In genomic region chr15:25391971-25392733, GRCh38 we compare ENCODE assay signal across 15 cellular contexts. TPM values are rescaled to one million over a fixed set of nuclear protein-coding genes. Genes with fewer than 3 reads are reported as not detected.
DNase-seq lines count a peak whose midpoint lies in the region; ATAC-seq and TF ChIP-seq lines count a peak whose summit lies in the region.
"Had no signal": no experiment of that assay in that cellular context is flagged by ENCODE, and none has a peak within 500 bp of the region (broad histone marks: within the 10 kb centered on the region; RNA-seq: fewer than 3 reads in every experiment).

No MANE protein-coding gene starts in this region.

- peaks cover 3% of the 10 kb centered on the region for H3K4me1 ChIP-seq in hepatocyte (ENCODE audit: insufficient read depth)
- H3K4me1 ChIP-seq: HAP-1 had no signal

- no peak for ATAC-seq in GM19324 (IDR thresholded peaks at IDR 0.05; ENCODE audit: low FRiP score, unreplicated experiment)

- H4K20me1 ChIP-seq in hepatocyte (ENCODE audit: insufficient read depth, poor library complexity, severe bottlenecking), result peaks cover 5% of the 10 kb centered on the region

- no peaks in the 10 kb centered on the region for H3K27me3 ChIP-seq in brain microvascular endothelial cell (replicated peaks)
- no peaks in the 10 kb centered on the region for H3K27me3 ChIP-seq in hepatocyte
- H3K27me3 ChIP-seq: stomach had no signal

- H2AFZ ChIP-seq in hepatocyte, result no peak overlapping the region

- no peak overlapping the region for H3K4me3 ChIP-seq in brain microvascular endothelial cell (ENCODE audit: low read depth, low read length)
- H3K4me3 ChIP-seq in hepatocyte, result no peak overlapping the region
- H3K4me3 ChIP-seq: coronary artery, HAP-1, stomach had no signal

- in situ Hi-C loops in brain microvascular endothelial cell (cut with HindIII; ENCODE audit: low pct_ligation_motif_present, low sequenced_read_pairs), result no loop called here

- H3K9me3 ChIP-seq in hepatocyte (ENCODE audit: low read depth), result no peaks in the 10 kb centered on the region
- H3K9me3 ChIP-seq: HAP-1 had no signal

- WGBS in hepatocyte (ENCODE audit: low lambda C conversion rate, missing lambda C conversion rate), result 88% methylated on average over 4 of the region's 4 CpGs

- peak overlapping the region; percentile 75 for H3K27ac ChIP-seq in brain microvascular endothelial cell
- peak overlapping the region; percentile 23 for H3K27ac ChIP-seq in hepatocyte
- H3K27ac ChIP-seq: coronary artery, stomach had no signal

- H3K9me2 ChIP-seq in hepatocyte (replicated peaks; ENCODE audit: insufficient read depth), result no peaks in the 10 kb centered on the region

- DNase-seq in A172 (ENCODE audit: low spot score), result peak; percentile 20
- peak; percentile 80 for DNase-seq in HCEC 1CT
- DNase-seq in brain microvascular endothelial cell, result peak; percentile 49
- no peak for DNase-seq in hepatocyte (ENCODE audit: low spot score)
- DNase-seq in SKM-1 (lab: John Stamatoyannopoulos, UW; ENCODE audit: unreplicated experiment), result no peak
- no peak for DNase-seq in NOMO-1 (lab: John Stamatoyannopoulos, UW; ENCODE audit: unreplicated experiment in 2 of 2)
- DNase-seq in NCI-H1105 treated with DMSO at 0.1 percent for 48 hours (lab: John Stamatoyannopoulos, UW), result no peak
- DNase-seq: C1 segment of cervical spinal cord; Karpas-422; nephron progenitor cell; stimulated activated CD4-positive, alpha-beta T cell treated with anti-CD3 and anti-CD28 coated beads, Interleukin-1b, Interleukin-23, amount 100 ng/mL, for 48 hours; stomach had no signal

- no peak overlapping the region for H3K4me2 ChIP-seq in hepatocyte

- H3K79me2 ChIP-seq in hepatocyte, result peaks cover 97% of the 10 kb centered on the region

- H3K36me3 ChIP-seq in brain microvascular endothelial cell (replicated peaks) (no peaks in the 10 kb centered on the region), hepatocyte (replicated peaks; ENCODE audit: insufficient read depth, low read depth) (no peaks in the 10 kb centered on the region)

- no peak for TF ChIP-seq CTCF in brain microvascular endothelial cell (IDR thresholded peaks at IDR 0.05; ENCODE audit: low read depth, low read length, missing control alignments)
- TF ChIP-seq CTCF in hepatocyte (IDR thresholded peaks at IDR 0.05; ENCODE audit: poor library complexity), result no peak

RNA-seq across cellular contexts. Expression of gene UBE3A, which starts 46.7 kb away (rescaled TPM):
- total RNA-seq in A172 (2014; rRNA removed; shearing (Covaris generic)), result 49.0 and 54.4 TPM in 2 replicates
- total RNA-seq in hepatocyte, result 81.8 and 96.7 TPM in 2 replicates
- polyA plus RNA-seq in hepatocyte, result 60.3 and 85.5 TPM in 2 replicates

Comparison
In these comparisons a context has a peak if more than half of its experiments do, and no peak if none do; other contexts are left out.
1. DNase-seq: peak in A172 (single experiment), HCEC 1CT (single experiment) and brain microvascular endothelial cell (single experiment); none in hepatocyte (single experiment), SKM-1 (single experiment), NOMO-1 (0 of 2) and NCI-H1105 treated with DMSO at 0.1 percent for 48 hours (single experiment).